In genomic region chr19:892243-892996, GRCh38 we compare ENCODE assay signal across 8 cellular contexts. TPM values are rescaled to one million over a fixed set of nuclear protein-coding genes. Genes with fewer than 3 reads are reported as not detected.
DNase-seq lines count a peak whose midpoint lies in the region; ATAC-seq and TF ChIP-seq lines count a peak whose summit lies in the region.

No MANE protein-coding gene starts in this region.

- H2BK15ac ChIP-seq in neuronal stem cell (ENCODE audit: low read length): no peak overlapping the region

- no peaks in the 10 kb centered on the region for H4K20me1 ChIP-seq in SK-N-SH (ENCODE audit: insufficient read depth)

- H2BK120ac ChIP-seq in neuronal stem cell (ENCODE audit: low read depth, low read length): peak overlapping the region; percentile 81

- no peak overlapping the region for H3K4ac ChIP-seq in neuronal stem cell (ENCODE audit: low read length)

- DNase-seq in SK-N-SH (peak; percentile 82), esophagus squamous epithelium (lab: John Stamatoyannopoulos, UW) (no peak), neuronal stem cell (ENCODE audit: low spot score) (no peak), cortex of kidney (lab: John Stamatoyannopoulos, UW) (no peak), C1 segment of cervical spinal cord (lab: John Stamatoyannopoulos, UW) (no peak)
- no peak for DNase-seq in stimulated activated CD4-positive, alpha-beta T cell treated with anti-CD3 and anti-CD28 coated beads, Interleukin-15, amount 100 ng/mL, for 24 hours

- H3K4me2 ChIP-seq in SK-N-SH: peak overlapping the region; percentile 88
- H3K4me2 ChIP-seq in neuronal stem cell (ENCODE audit: insufficient read depth, low read length, poor library complexity, severe bottlenecking): peak overlapping the region; percentile 83

- H3K36me3 ChIP-seq in SK-N-SH (replicated peaks in 1 of 2; ENCODE audit: control insufficient read depth in 1 of 2, insufficient read depth in 2 of 2, low read length in 1 of 2) (peaks cover 4 to 25% of the 10 kb centered on the region in 2 experiments), esophagus squamous epithelium (peaks cover 8 to 48% (median 18%) of the 10 kb centered on the region in 3 donors), neuronal stem cell (replicated peaks in 1 of 2; ENCODE audit: control insufficient read depth in 2 of 2, insufficient read depth in 2 of 2, low read length in 2 of 2) (peaks cover 18 to 47% of the 10 kb centered on the region in 2 donors)

- H3K23ac ChIP-seq in neuronal stem cell (ENCODE audit: low read depth, low read length, poor library complexity): peak overlapping the region; percentile 93

- peak overlapping the region; percentile 100 for H2AK5ac ChIP-seq in neuronal stem cell (ENCODE audit: low read depth, low read length)

- H2AFZ ChIP-seq in SK-N-SH (ENCODE audit: low read depth) (peak overlapping the region; percentile 43; the same call in 1 of the 2 replicates), neuronal stem cell (ENCODE audit: low read length) (peak overlapping the region; percentile 100)

- CTCF ChIA-PET in SK-N-SH (lab: Yijun Ruan, JAX): interaction anchor here (0.7 to 1.1 kb wide), 4 partner anchors 28 to 122 kb away, joined by 3 to 8 read pairs (median 4); no protein-coding TSS in a partner anchor

- H2BK12ac ChIP-seq in neuronal stem cell (ENCODE audit: low read length): no peak overlapping the region

- H3K79me1 ChIP-seq in neuronal stem cell (ENCODE audit: low read depth, low read length): peaks cover 12% of the 10 kb centered on the region

- peaks cover 0 to 4% of the 10 kb centered on the region in 2 experiments; a peak in 1 of 4 replicates for H3K4me1 ChIP-seq in SK-N-SH (ENCODE audit: control insufficient read depth in 1 of 2, insufficient read depth in 2 of 2, low read depth in 1 of 2, low read length in 1 of 2)
- H3K4me1 ChIP-seq in esophagus squamous epithelium: peaks cover 8 to 28% (median 9%) of the 10 kb centered on the region in 3 donors
- no peaks in the 10 kb centered on the region for H3K4me1 ChIP-seq in neuronal stem cell (ENCODE audit: control insufficient read depth in 2 of 2, insufficient read depth in 1 of 2, low read depth in 1 of 2, low read length in 2 of 2)

- peaks cover 15% of the 10 kb centered on the region for H3F3A ChIP-seq in SK-N-SH (replicated peaks; ENCODE audit: insufficient read depth)

- 6% methylated on average over 25 of the region's 46 CpGs for WGBS in SK-N-SH (ENCODE audit: low lambda C conversion rate)
- WGBS in esophagus squamous epithelium, 2 donors: 4 to 7% methylated on average over 11 to 18 of the region's 46 CpGs
- no CpG with 5 or more reads among the region's 46 CpGs for WGBS in neuronal stem cell (ENCODE audit: extremely low coverage in 2 of 2, insufficient read length in 2 of 2, insufficient replicate concordance in 1 of 2), 2 donors

- peak overlapping the region; percentile 85 for H4K91ac ChIP-seq in neuronal stem cell (ENCODE audit: low read depth, low read length, poor library complexity)

- peak overlapping the region; percentile 95 for H3K9ac ChIP-seq in SK-N-SH
- H3K9ac ChIP-seq in neuronal stem cell (ENCODE audit: low read depth, low read length, poor library complexity): peak overlapping the region; percentile 100

- H3K4me3 ChIP-seq in SK-N-SH (ENCODE audit: low read depth in 2 of 2, low read length in 1 of 2): peak overlapping the region; percentile 81 to 87
- peak overlapping the region; percentile 70 to 95 (median 86) for H3K4me3 ChIP-seq in esophagus squamous epithelium
- peak overlapping the region; percentile 96 to 100 for H3K4me3 ChIP-seq in neuronal stem cell (ENCODE audit: low read length in 2 of 2)

- POLR2A ChIA-PET in SK-N-SH (lab: Yijun Ruan, JAX): interaction anchor here (1.4 kb wide), 1 partner anchor 92 kb away, joined by 5 read pairs; the partner anchor contains the start of gene WDR18

- H3K27ac ChIP-seq in SK-N-SH (ENCODE audit: low read depth in 2 of 2, low read length in 1 of 2) (peak overlapping the region; percentile 72 to 97), esophagus squamous epithelium (peak overlapping the region; percentile 87 to 97 (median 94)), neuronal stem cell (replicated peaks; ENCODE audit: low read length) (peak overlapping the region; percentile 81)

- no peak for TF ChIP-seq EP300 in SK-N-SH (IDR thresholded peaks at IDR 0.05; ENCODE audit: borderline replicate concordance in 1 of 2, low read depth in 1 of 2, low read length in 1 of 2)

- intact Hi-C loops in esophagus squamous epithelium (cut with DNase I): no loop called here

- TF ChIP-seq RAD21 in SK-N-SH (IDR thresholded peaks at IDR 0.05; ENCODE audit: low read length): no peak

- H3K14ac ChIP-seq in neuronal stem cell (ENCODE audit: low read length): peak overlapping the region; percentile 94

- H4K8ac ChIP-seq in neuronal stem cell (ENCODE audit: low read depth, low read length): peak overlapping the region; percentile 99

- H3K18ac ChIP-seq in neuronal stem cell (ENCODE audit: low read length): peak overlapping the region; percentile 100

- H3K9me3 ChIP-seq in SK-N-SH (no peaks in the 10 kb centered on the region), esophagus squamous epithelium (no peaks in the 10 kb centered on the region), neuronal stem cell (replicated peaks in 1 of 2; ENCODE audit: control insufficient read depth in 2 of 2, insufficient read depth in 1 of 2, low read depth in 1 of 2, low read length in 2 of 2) (peaks cover 0 to 2% of the 10 kb centered on the region in 2 donors)

- TF ChIP-seq CTCF in SK-N-SH (IDR thresholded peaks at IDR 0.05) (no peak), esophagus squamous epithelium (IDR thresholded peaks at IDR 0.05) (no peak)

- no peak for TF ChIP-seq POLR2A in esophagus squamous epithelium (IDR thresholded peaks at IDR 0.05)

- no peaks in the 10 kb centered on the region for H3K9me2 ChIP-seq in SK-N-SH

- no peaks in the 10 kb centered on the region for H3K27me3 ChIP-seq in SK-N-SH (ENCODE audit: insufficient read depth)
- H3K27me3 ChIP-seq in esophagus squamous epithelium: no peaks in the 10 kb centered on the region
- H3K27me3 ChIP-seq in neuronal stem cell (ENCODE audit: control insufficient read depth in 3 of 3, insufficient read depth in 3 of 3, low read depth in 1 of 3, low read length in 3 of 3): no peaks in the 10 kb centered on the region

- peaks cover 14% of the 10 kb centered on the region for H3K79me2 ChIP-seq in SK-N-SH (ENCODE audit: insufficient read depth)

- peak overlapping the region; percentile 97 for H2BK5ac ChIP-seq in neuronal stem cell (ENCODE audit: low read length)

- ATAC-seq in GM18498 (IDR thresholded peaks at IDR 0.05; ENCODE audit: unreplicated experiment): peak; percentile 48
- ATAC-seq in HG02610 (IDR thresholded peaks at IDR 0.05; ENCODE audit: unreplicated experiment): peak; percentile 46

TF ChIP-seq in SK-N-SH, 30 proteins besides CTCF, POLR2A, EP300 and RAD21 (continues in another document):
- TF ChIP-seq ZBTB33 (IDR thresholded peaks at IDR 0.05; ENCODE audit: borderline replicate concordance, low read depth) (no peak), GATA2 (CRISPR knock-in tag; IDR thresholded peaks at IDR 0.05) (no peak), SIN3A (IDR thresholded peaks at IDR 0.05; ENCODE audit: borderline replicate concordance, low read depth, low read length) (no peak), CHD2 (IDR thresholded peaks at IDR 0.05; ENCODE audit: low read length, partially characterized antibody) (no peak)

RNA-seq across cellular contexts. Expression of gene MED16, which starts 0.6 kb away (rescaled TPM):
- 30.0 and 40.6 TPM in 2 replicates for polyA plus RNA-seq in SK-N-SH (2012; rRNA removed)
- polyA plus RNA-seq in SK-N-SH (2012; cell fraction: cytosol; rRNA removed): 12.5 and 22.8 TPM in 2 replicates
- polyA plus RNA-seq in SK-N-SH (2012; cell fraction: nucleus; rRNA removed): 49.0 and 102 TPM in 2 replicates
- 10 to 100 TPM; 23.7 to 64.9 (median 32.5) TPM for total RNA-seq in esophagus squamous epithelium
- 33.3 TPM for polyA plus RNA-seq in neuronal stem cell (2013, experiment 1 of 2)
- 32.9 TPM for polyA plus RNA-seq in neuronal stem cell (2013, experiment 2 of 2)

RNA-seq across cellular contexts. Expression of gene RNU6-9, which starts 0.9 kb away (rescaled TPM):
- polyA plus RNA-seq in SK-N-SH (2012; rRNA removed): not detected in 2 replicates
- not detected in 2 replicates for polyA plus RNA-seq in SK-N-SH (2012; cell fraction: cytosol; rRNA removed)
- polyA plus RNA-seq in SK-N-SH (2012; cell fraction: nucleus; rRNA removed): not detected in 2 replicates
- total RNA-seq in esophagus squamous epithelium: not detected
- polyA plus RNA-seq in neuronal stem cell (2013, experiment 1 of 2): not detected
- polyA plus RNA-seq in neuronal stem cell (2013, experiment 2 of 2): not detected

RNA-seq across cellular contexts. Expression of gene R3HDM4, which starts 20.6 kb away (rescaled TPM):
- 39.2 and 41.4 TPM in 2 replicates for polyA plus RNA-seq in SK-N-SH (2012; rRNA removed)
- polyA plus RNA-seq in SK-N-SH (2012; cell fraction: cytosol; rRNA removed): 19.6 and 30.3 TPM in 2 replicates
- polyA plus RNA-seq in SK-N-SH (2012; cell fraction: nucleus; rRNA removed): 46.7 and 47.9 TPM in 2 replicates
- total RNA-seq in esophagus squamous epithelium: 10 to 100 TPM; 42.9 to 83.7 (median 62.4) TPM
- 52.8 TPM for polyA plus RNA-seq in neuronal stem cell (2013, experiment 1 of 2)
- 52.4 TPM for polyA plus RNA-seq in neuronal stem cell (2013, experiment 2 of 2)

RNA-seq across cellular contexts. Expression of gene KISS1R, which starts 24.7 kb away (rescaled TPM):
- polyA plus RNA-seq in SK-N-SH (2012; rRNA removed): not detected in 2 replicates
- polyA plus RNA-seq in SK-N-SH (2012; cell fraction: cytosol; rRNA removed): 0.03 TPM in 1 of 2 replicates, not detected in the other
- 0.04 TPM in 1 of 2 replicates, not detected in the other for polyA plus RNA-seq in SK-N-SH (2012; cell fraction: nucleus; rRNA removed)
- total RNA-seq in esophagus squamous epithelium: under 1 TPM in 1 of 4 donors, not detected in 3; 0.45 TPM
- polyA plus RNA-seq in neuronal stem cell (2013, experiment 1 of 2): 0.29 TPM
- 0.39 TPM for polyA plus RNA-seq in neuronal stem cell (2013, experiment 2 of 2)

RNA-seq across cellular contexts. Expression of gene CFD, which starts 33.0 kb away (rescaled TPM):
- 2.5 and 3.2 TPM in 2 replicates for polyA plus RNA-seq in SK-N-SH (2012; rRNA removed)
- polyA plus RNA-seq in SK-N-SH (2012; cell fraction: cytosol; rRNA removed): 1.8 and 2.4 TPM in 2 replicates
- polyA plus RNA-seq in SK-N-SH (2012; cell fraction: nucleus; rRNA removed): 1.7 and 3.8 TPM in 2 replicates
- 100 to 1,000 TPM in 2 of 4 donors, 10 to 100 TPM in 2; 52.2 to 883 (median 129) TPM for total RNA-seq in esophagus squamous epithelium
- polyA plus RNA-seq in neuronal stem cell (2013, experiment 1 of 2): 0.18 TPM
- polyA plus RNA-seq in neuronal stem cell (2013, experiment 2 of 2): 0.14 TPM
